10 cellular contexts compared by ENCODE assay signal in genomic region chr13:36163809-36164308, GRCh38. TPM values are rescaled to one million over a fixed set of nuclear protein-coding genes. Genes with fewer than 3 reads are reported as not detected.
A peak's percentile ranks its signal among the peaks of the same experiment; 100 is the strongest.
DNase-seq lines count a peak whose midpoint lies in the region; ATAC-seq and TF ChIP-seq lines count a peak whose summit lies in the region.
"Had no signal": no experiment of that assay in that cellular context is flagged by ENCODE, and none has a peak within 500 bp of the region (broad histone marks: within the 10 kb centered on the region; RNA-seq: fewer than 3 reads in every experiment).

No MANE protein-coding gene starts in this region.

- intact Hi-C loops in esophagus muscularis mucosa (cut with DNase I) (no loop called here), sigmoid colon (cut with DNase I) (no loop called here), Calu3 (cut with micrococcal nuclease; ENCODE audit: unreplicated experiment) (no loop called here)

- H3K27ac Mint-ChIP-seq in Calu3 (ENCODE audit: unreplicated experiment) = no peak overlapping the region
- no peak overlapping the region for H3K27ac Mint-ChIP-seq in activated T-cell treated with anti-CD3 and anti-CD28 coated beads, Interleukin-2, amount 50 U/mL, for 24 hours
- no peak overlapping the region for H3K27ac Mint-ChIP-seq in natural killer cell treated with Interleukin-12 subunit alpha and Interleukin-12 subunit beta and Interleukin-15 and Interleukin-18, amount 100 ng/mL, for 72 hours
- H3K27ac Mint-ChIP-seq: activated naive CD8-positive, alpha-beta T cell; natural killer cell had no signal

- no peaks in the 10 kb centered on the region for H3K36me3 Mint-ChIP-seq in Calu3 (ENCODE audit: insufficient read depth, unreplicated experiment)
- H3K36me3 Mint-ChIP-seq in activated T-cell treated with anti-CD3 and anti-CD28 coated beads, Interleukin-2, amount 50 U/mL, for 24 hours (ENCODE audit: low read depth) = no peaks in the 10 kb centered on the region
- H3K36me3 Mint-ChIP-seq in natural killer cell treated with Interleukin-12 subunit alpha and Interleukin-12 subunit beta and Interleukin-15 and Interleukin-18, amount 100 ng/mL, for 72 hours = no peaks in the 10 kb centered on the region
- H3K36me3 Mint-ChIP-seq: activated naive CD8-positive, alpha-beta T cell; natural killer cell had no signal

- BruUV-seq in Calu3 (replicated peaks; lab: Mats Ljungman, UMichigan) = no TSS peak

- no peaks in the 10 kb centered on the region for H3K27me3 ChIP-seq in HAP-1 (ENCODE audit: low read depth)
- no peaks in the 10 kb centered on the region for H3K27me3 ChIP-seq in esophagus muscularis mucosa
- H3K27me3 ChIP-seq in sigmoid colon = no peaks in the 10 kb centered on the region

- no peak overlapping the region for H3K4me3 Mint-ChIP-seq in Calu3 (ENCODE audit: low read depth, unreplicated experiment)
- H3K4me3 Mint-ChIP-seq in activated T-cell treated with anti-CD3 and anti-CD28 coated beads, Interleukin-2, amount 50 U/mL, for 24 hours = no peak overlapping the region
- H3K4me3 Mint-ChIP-seq in natural killer cell treated with Interleukin-12 subunit alpha and Interleukin-12 subunit beta and Interleukin-15 and Interleukin-18, amount 100 ng/mL, for 72 hours = no peak overlapping the region
- H3K4me3 Mint-ChIP-seq: activated naive CD8-positive, alpha-beta T cell; natural killer cell had no signal

- peaks cover 81% of the 10 kb centered on the region for H3K27me3 Mint-ChIP-seq in Calu3 (ENCODE audit: unreplicated experiment)
- peaks cover 3% of the 10 kb centered on the region for H3K27me3 Mint-ChIP-seq in activated T-cell treated with anti-CD3 and anti-CD28 coated beads, Interleukin-2, amount 50 U/mL, for 24 hours
- H3K27me3 Mint-ChIP-seq in natural killer cell treated with Interleukin-12 subunit alpha and Interleukin-12 subunit beta and Interleukin-15 and Interleukin-18, amount 100 ng/mL, for 72 hours = no peaks in the 10 kb centered on the region

- in situ Hi-C loops in HAP-1 (cut with MboI; ENCODE audit: low sequenced_read_pairs) = no loop called here

- TF ChIP-seq CTCF in esophagus muscularis mucosa (IDR thresholded peaks at IDR 0.05) (no peak), sigmoid colon (IDR thresholded peaks at IDR 0.05) (no peak), Calu3 (IDR thresholded peaks at IDR 0.05; ENCODE audit: unreplicated experiment) (no peak)

- no peaks in the 10 kb centered on the region for H3K9me3 Mint-ChIP-seq in Calu3 (ENCODE audit: low read depth, unreplicated experiment)
- peaks cover 2% of the 10 kb centered on the region for H3K9me3 Mint-ChIP-seq in activated T-cell treated with anti-CD3 and anti-CD28 coated beads, Interleukin-2, amount 50 U/mL, for 24 hours
- peaks cover 14% of the 10 kb centered on the region for H3K9me3 Mint-ChIP-seq in natural killer cell treated with Interleukin-12 subunit alpha and Interleukin-12 subunit beta and Interleukin-15 and Interleukin-18, amount 100 ng/mL, for 72 hours

- H3K4me1 ChIP-seq in HAP-1 = peaks cover 29% of the 10 kb centered on the region
- H3K4me1 ChIP-seq in esophagus muscularis mucosa = peaks cover 0 to 19% (median 16%) of the 10 kb centered on the region in 4 donors
- H3K4me1 ChIP-seq in sigmoid colon = peaks cover 0 to 11% (median 4%) of the 10 kb centered on the region in 4 donors

- no peak for TF ChIP-seq EP300 in esophagus muscularis mucosa (IDR thresholded peaks at IDR 0.05)
- TF ChIP-seq EP300 in sigmoid colon (IDR thresholded peaks at IDR 0.05) = no peak

- DNase-seq in HAP-1 (ENCODE audit: low spot score in 2 of 2) = peak; percentile 94 to 97
- peak; percentile 90 for DNase-seq in NCI-H69 (lab: John Stamatoyannopoulos, UW)
- DNase-seq in esophagus muscularis mucosa (ENCODE audit: extremely low spot score) = peak; percentile 91
- peak; percentile 79 for DNase-seq in sigmoid colon
- DNase-seq in Calu3 = no peak
- no peak for DNase-seq in HK-2 (ENCODE audit: unreplicated experiment)
- no peak for DNase-seq in activated T-cell treated with anti-CD3 and anti-CD28 coated beads, Interleukin-2, amount 50 U/mL, for 24 hours
- no peak for DNase-seq in natural killer cell treated with Interleukin-12 subunit alpha and Interleukin-12 subunit beta and Interleukin-15 and Interleukin-18, amount 100 ng/mL, for 72 hours (ENCODE audit: low spot score)
- DNase-seq: natural killer cell had no signal

- H3K4me3 ChIP-seq in HAP-1 = no peak overlapping the region
- no peak overlapping the region for H3K4me3 ChIP-seq in esophagus muscularis mucosa
- no peak overlapping the region for H3K4me3 ChIP-seq in sigmoid colon

- H3K27ac ChIP-seq in esophagus muscularis mucosa (replicated peaks in 1 of 4) (peak overlapping the region in 2 of 4 donors; percentile 29 to 45), sigmoid colon (no peak overlapping the region)

- CTCF ChIA-PET in Calu3 (lab: Charles Lee) = interaction anchor here (1.1 kb wide), 1 partner anchor 110 kb away, joined by 3 read pairs; no protein-coding TSS in a partner anchor

- no peaks in the 10 kb centered on the region for H3K9me3 ChIP-seq in HAP-1
- no peaks in the 10 kb centered on the region for H3K9me3 ChIP-seq in esophagus muscularis mucosa
- no peaks in the 10 kb centered on the region for H3K9me3 ChIP-seq in sigmoid colon

- ATAC-seq in natural killer cell treated with Interleukin-12 subunit alpha and Interleukin-12 subunit beta and Interleukin-15 and Interleukin-18, amount 100 ng/mL, for 72 hours = no peak
- ATAC-seq: natural killer cell had no signal

- TF ChIP-seq POLR2A in esophagus muscularis mucosa (IDR thresholded peaks at IDR 0.05; ENCODE audit: low read depth) (no peak), sigmoid colon (IDR thresholded peaks at IDR 0.05) (no peak)

- H3K4me1 Mint-ChIP-seq in Calu3 (ENCODE audit: low read depth, unreplicated experiment) = no peaks in the 10 kb centered on the region
- H3K4me1 Mint-ChIP-seq in activated T-cell treated with anti-CD3 and anti-CD28 coated beads, Interleukin-2, amount 50 U/mL, for 24 hours (ENCODE audit: low read depth) = no peaks in the 10 kb centered on the region
- H3K4me1 Mint-ChIP-seq in natural killer cell treated with Interleukin-12 subunit alpha and Interleukin-12 subunit beta and Interleukin-15 and Interleukin-18, amount 100 ng/mL, for 72 hours (ENCODE audit: low read depth in 2 of 2) = no peaks in the 10 kb centered on the region
- H3K4me1 Mint-ChIP-seq: natural killer cell had no signal

- H3K36me3 ChIP-seq in HAP-1 (replicated peaks) (no peaks in the 10 kb centered on the region), esophagus muscularis mucosa (no peaks in the 10 kb centered on the region), sigmoid colon (no peaks in the 10 kb centered on the region)

- 36% methylated on average over 7 of the region's 7 CpGs for WGBS in esophagus muscularis mucosa
- 54 to 65% methylated on average over 7 of the region's 7 CpGs for WGBS in sigmoid colon, 2 donors

RNA-seq across cellular contexts. Expression of gene DCLK1, which starts 32.7 kb away (rescaled TPM):
- 10 to 100 TPM; 20.5 to 40.1 (median 28.7) TPM for total RNA-seq in esophagus muscularis mucosa
- 10 to 100 TPM in 3 of 4 donors, 1 to 10 TPM in 1; 7.5 to 64.8 (median 27.0) TPM for total RNA-seq in sigmoid colon
- 10 to 100 TPM in 1 of 3 donors, 1 to 10 TPM in 2; 1.2 to 10.2 (median 3.9) TPM for polyA plus RNA-seq in sigmoid colon
- total RNA-seq in Calu3 (2022) = not detected in 2 replicates
- total RNA-seq in natural killer cell treated with Interleukin-12 subunit alpha and Interleukin-12 subunit beta and Interleukin-15 and Interleukin-18, amount 100 ng/mL, for 72 hours = not detected
- total RNA-seq: natural killer cell had no signal

RNA-seq across cellular contexts. Expression of gene SOHLH2, which starts 50.5 kb away (rescaled TPM):
- total RNA-seq in esophagus muscularis mucosa (not detected), sigmoid colon (1 to 10 TPM in 3 of 4 donors, not detected in 1; 1.2 to 6.1 (median 1.3) TPM), Calu3 (2022) (not detected in 2 replicates)
- under 1 TPM in 1 of 3 donors, not detected in 2; 0.06 TPM for polyA plus RNA-seq in sigmoid colon
- not detected for total RNA-seq in natural killer cell treated with Interleukin-12 subunit alpha and Interleukin-12 subunit beta and Interleukin-15 and Interleukin-18, amount 100 ng/mL, for 72 hours
- total RNA-seq: natural killer cell had no signal

Comparison
In these comparisons a context has a peak if more than half of its experiments do, and no peak if none do; other contexts are left out.
1. DNase-seq: peak in HAP-1 (2 of 2), NCI-H69 (single experiment), esophagus muscularis mucosa (single experiment) and sigmoid colon (single experiment); none in Calu3 (single experiment), HK-2 (single experiment), activated T-cell treated with anti-CD3 and anti-CD28 coated beads, Interleukin-2, amount 50 U/mL, for 24 hours (single experiment) and natural killer cell treated with Interleukin-12 subunit alpha and Interleukin-12 subunit beta and Interleukin-15 and Interleukin-18, amount 100 ng/mL, for 72 hours (single experiment).